ENCODE assay signal across 9 cellular contexts in genomic region chr4:149914521-149915115, GRCh38.
DNase-seq lines count a peak whose midpoint lies in the region; ATAC-seq, FAIRE-seq and TF ChIP-seq lines count a peak whose summit lies in the region.
"Had no signal": no experiment of that assay in that cellular context is flagged by ENCODE, and none has a peak within 500 bp of the region (broad histone marks: within the 10 kb centered on the region; RNA-seq: fewer than 3 reads in every experiment).

No MANE protein-coding gene starts in this region.

- no peaks in the 10 kb centered on the region for H3K4me1 ChIP-seq in HCT116 (ENCODE audit: control insufficient read depth in 1 of 2, insufficient read depth in 2 of 2, low read length in 2 of 2)

- TF ChIP-seq CTCF in GM06990 (IDR thresholded peaks at IDR 0.05; ENCODE audit: insufficient read depth, low read length, poor library complexity, severe bottlenecking): peak; percentile 92
- TF ChIP-seq CTCF in HCT116 (IDR thresholded peaks at IDR 0.05 in 2 of 3, conservative IDR thresholded peaks at IDR 0.05 in 1 of 3; ENCODE audit: borderline replicate concordance in 1 of 3, insufficient read depth in 1 of 3, low read depth in 2 of 3, low read length in 2 of 3): peak; percentile 55 to 88 (median 81); a peak in 5 of 6 replicates
- peak; percentile 39 for TF ChIP-seq CTCF in activated B cell treated with CpG ODN at 0.5 μM for 24 hours (IDR thresholded peaks at IDR 0.05)

- RAD21 ChIA-PET in HCT116 (lab: Charles Lee; ENCODE audit: low non-redundant PET in 1 of 2, low total read pairs in 2 of 2, uncharacterized antibody in 2 of 2, unreplicated experiment in 2 of 2): no interaction called here

- H3K9me3 ChIP-seq in HCT116 (ENCODE audit: control insufficient read depth in 1 of 2, insufficient read depth in 1 of 2, low read depth in 1 of 2, low read length in 2 of 2) (no peaks in the 10 kb centered on the region), MG63 (no peaks in the 10 kb centered on the region)

- no peak overlapping the region for H3K9ac ChIP-seq in HCT116 (ENCODE audit: low read length)

- POLR2A ChIA-PET in HCT116 (lab: Charles Lee): no interaction called here
- POLR2A ChIA-PET in activated B cell treated with CpG ODN at 0.5 μM for 24 hours (lab: Charles Lee): no interaction called here

- H3K27ac ChIP-seq in HCT116 (ENCODE audit: low read depth, low read length): no peak overlapping the region

- H3K27me3 ChIP-seq in GM06990 (replicated peaks; ENCODE audit: control insufficient read depth, insufficient read depth, low read length) (no peaks in the 10 kb centered on the region), HCT116 (ENCODE audit: insufficient read depth, low read length) (no peaks in the 10 kb centered on the region), MG63 (no peaks in the 10 kb centered on the region)

- no peaks in the 10 kb centered on the region for H3K36me3 Mint-ChIP-seq in activated B cell treated with CpG ODN at 0.5 μM for 24 hours (ENCODE audit: low read depth)

- DNase-seq in AML-193 (lab: John Stamatoyannopoulos, UW): peak; percentile 6 to 20
- no peak for DNase-seq in GM06990 (ENCODE audit: extremely low read depth, insufficient read length)
- peak; percentile 52 for DNase-seq in HCT116 (ENCODE audit: low read depth, low spot score)
- peak; percentile 12 for DNase-seq in MG63
- DNase-seq in activated B cell treated with CpG ODN at 0.5 μM for 24 hours: no peak
- DNase-seq in inferior parietal cortex (ENCODE audit: extremely low spot score): peak; percentile 16
- peak; percentile 41 for DNase-seq in urothelium cell line (ENCODE audit: low spot score)
- DNase-seq in activated gamma-delta T cell treated with Interleukin-2 at 50 U/mL for 16 hours: no peak

- H3K27me3 Mint-ChIP-seq in activated B cell treated with CpG ODN at 0.5 μM for 24 hours: peaks cover 1% of the 10 kb centered on the region

- BruUV-seq in HCT116 (replicated peaks; lab: Mats Ljungman, UMichigan): no TSS peak

- no peak overlapping the region for H3K27ac Mint-ChIP-seq in activated B cell treated with CpG ODN at 0.5 μM for 24 hours

- ATAC-seq in HCT116 (peak; percentile 90), activated B cell treated with CpG ODN at 0.5 μM for 24 hours (ENCODE audit: low read depth) (no peak)

- no peaks in the 10 kb centered on the region for H3K36me3 ChIP-seq in GM06990 (ENCODE audit: control insufficient read depth, insufficient read depth, low read length)
- H3K36me3 ChIP-seq in HCT116 (ENCODE audit: control insufficient read depth in 1 of 2, insufficient read depth in 2 of 2, low read length in 2 of 2): no peaks in the 10 kb centered on the region
- no peaks in the 10 kb centered on the region for H3K36me3 ChIP-seq in MG63

- peak; percentile 65 for TF ChIP-seq RAD21 in HCT116 (IDR thresholded peaks at IDR 0.05; ENCODE audit: low read depth)

- no peak overlapping the region for H3K4me3 ChIP-seq in GM06990 (replicated peaks; ENCODE audit: low read depth, low read length)
- no peak overlapping the region for H3K4me3 ChIP-seq in HCT116 (replicated peaks in 1 of 2; ENCODE audit: low read depth in 1 of 2, low read length in 2 of 2)
- H3K4me3 ChIP-seq in MG63: no peak overlapping the region

- H3K4me2 ChIP-seq in HCT116 (ENCODE audit: low read length): no peak overlapping the region

- no peaks in the 10 kb centered on the region for H3K9me2 ChIP-seq in HCT116 (ENCODE audit: insufficient read depth)

- TF ChIP-seq POLR2A in HCT116 (IDR thresholded peaks at IDR 0.05; ENCODE audit: borderline replicate concordance, extremely low read depth, insufficient read depth, insufficient read length): no peak

- no peaks in the 10 kb centered on the region for H4K20me1 ChIP-seq in HCT116 (ENCODE audit: insufficient read depth)

- CTCF ChIA-PET in HCT116 (lab: Charles Lee): interaction anchor here (1.0 kb wide), 1 partner anchor 295 kb away, joined by 3 read pairs; no protein-coding TSS in a partner anchor
- CTCF ChIA-PET in activated B cell treated with CpG ODN at 0.5 μM for 24 hours (lab: Charles Lee): no interaction called here

- intact Hi-C loops in HCT116 (cut with micrococcal nuclease): loop anchor here (2.0 kb wide), 1 partner anchor 328 kb away; no protein-coding TSS in a partner anchor
- intact Hi-C loops in activated B cell treated with CpG ODN at 0.5 μM for 24 hours (cut with micrococcal nuclease): no loop called here

- no peaks in the 10 kb centered on the region for H3K9me3 Mint-ChIP-seq in activated B cell treated with CpG ODN at 0.5 μM for 24 hours

- no peaks in the 10 kb centered on the region for H3K4me1 Mint-ChIP-seq in activated B cell treated with CpG ODN at 0.5 μM for 24 hours

- FAIRE-seq in urothelium cell line (lab: Jason Lieb, UNC): no peak
- FAIRE-seq: TTC549 had no signal

- H3K4me3 Mint-ChIP-seq in activated B cell treated with CpG ODN at 0.5 μM for 24 hours: no peak overlapping the region

- H2AFZ ChIP-seq in HCT116 (ENCODE audit: low read depth, low read length, poor library complexity, severe bottlenecking): peak overlapping the region; percentile 34

- H3K79me2 ChIP-seq in HCT116 (ENCODE audit: insufficient read depth, low read length): no peaks in the 10 kb centered on the region

TF ChIP-seq in HCT116, 20 proteins besides CTCF, POLR2A, EP300 and RAD21:
- TF ChIP-seq EZH2phosphoT487 (IDR thresholded peaks at IDR 0.05; ENCODE audit: borderline replicate concordance) (no peak), EGR1 (IDR thresholded peaks at IDR 0.05; ENCODE audit: low read depth) (no peak), YY1 (IDR thresholded peaks at IDR 0.05; ENCODE audit: extremely low read depth, insufficient replicate concordance, low read depth, low read length) (peak; percentile 16)

Comparison
In these comparisons a context has a peak if more than half of its experiments do, and no peak if none do; other contexts are left out.
1. DNase-seq: peak in AML-193 (2 of 2), HCT116 (single experiment), MG63 (single experiment), inferior parietal cortex (single experiment) and urothelium cell line (single experiment); none in GM06990 (single experiment), activated B cell treated with CpG ODN at 0.5 μM for 24 hours (single experiment) and activated gamma-delta T cell treated with Interleukin-2 at 50 U/mL for 16 hours (single experiment).
2. CTCF ChIP-seq: peak in every context shown above with its lines; median percentile 92 in GM06990; 81 in HCT116; 39 in activated B cell treated with CpG ODN at 0.5 μM for 24 hours.